ENCODE assay signal across 11 cellular contexts in the genomic region with DNA sequence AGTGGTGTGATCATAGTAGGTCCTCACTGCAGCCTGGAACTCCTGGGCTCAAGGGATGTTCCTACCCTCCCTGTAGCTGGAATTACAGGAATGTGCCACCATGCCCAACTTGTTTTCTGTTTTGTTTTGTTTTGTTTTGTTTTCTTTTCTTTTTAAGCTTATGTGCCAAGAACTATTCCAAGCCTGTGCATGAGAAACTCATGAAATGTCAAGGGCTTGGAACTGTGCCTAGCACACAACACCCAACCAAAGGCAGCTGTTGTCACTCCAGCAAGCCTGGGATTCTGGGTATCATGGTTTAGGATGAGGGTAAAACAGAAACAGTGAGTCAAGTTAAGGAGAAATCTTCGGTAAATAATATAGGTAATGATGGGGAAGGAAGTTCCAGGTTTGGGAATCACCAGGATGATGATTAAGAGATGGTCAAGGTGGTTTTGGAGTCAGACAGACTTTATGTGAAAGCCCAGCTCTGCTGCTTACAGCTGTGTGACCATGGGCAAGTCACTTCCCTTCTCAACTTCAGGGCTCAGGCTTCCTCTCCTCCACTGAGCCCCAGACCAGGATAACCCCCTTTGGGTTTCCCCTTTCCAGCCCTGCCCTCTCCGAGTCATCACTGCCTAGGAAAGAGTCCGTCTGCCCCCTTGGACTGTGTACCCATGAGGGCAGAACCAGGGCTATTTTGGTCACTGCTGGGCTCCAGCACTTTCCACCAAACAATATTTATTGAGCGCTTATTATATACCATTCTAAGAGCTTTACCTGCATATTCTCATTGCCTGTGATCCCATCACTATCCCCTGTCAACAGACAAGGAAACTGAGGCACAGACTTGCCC. TPM values are rescaled to one million over a fixed set of nuclear protein-coding genes. Genes with fewer than 3 reads are reported as not detected.
DNase-seq lines count a peak whose midpoint lies in the region; ATAC-seq and TF ChIP-seq lines count a peak whose summit lies in the region.
"Had no signal": no experiment of that assay in that cellular context is flagged by ENCODE, and none has a peak within 500 bp of the region (broad histone marks: within the 10 kb centered on the region; RNA-seq: fewer than 3 reads in every experiment).

No MANE protein-coding gene starts in this region.

- WGBS in upper lobe of left lung, 2 donors: 78 to 80% methylated on average over 4 of the region's 4 CpGs

- H3K4me3 ChIP-seq in MG63: no peak overlapping the region
- H3K4me3 ChIP-seq in coronary artery: no peak overlapping the region
- H3K4me3 ChIP-seq in upper lobe of left lung: no peak overlapping the region
- no peak overlapping the region for H3K4me3 ChIP-seq in neural progenitor cell

- no peaks in the 10 kb centered on the region for H3K9me3 ChIP-seq in MG63
- H3K9me3 ChIP-seq in upper lobe of left lung: no peaks in the 10 kb centered on the region
- H3K9me3 ChIP-seq in neural progenitor cell (ENCODE audit: low read depth): no peaks in the 10 kb centered on the region

- H3K9me3 Mint-ChIP-seq in neural progenitor cell: no peaks in the 10 kb centered on the region

- no peak for ATAC-seq in upper lobe of left lung (ENCODE audit: low FRiP score in 2 of 2)

- H3K27me3 ChIP-seq in MG63 (no peaks in the 10 kb centered on the region), upper lobe of left lung (no peaks in the 10 kb centered on the region), neural progenitor cell (no peaks in the 10 kb centered on the region)

- H4K20me1 ChIP-seq in neural progenitor cell (ENCODE audit: low read depth): peaks cover 12% of the 10 kb centered on the region

- no peak for TF ChIP-seq POLR2A in upper lobe of left lung (IDR thresholded peaks at IDR 0.05)

- peaks cover 4% of the 10 kb centered on the region for H3K27me3 Mint-ChIP-seq in neural progenitor cell (ENCODE audit: insufficient read depth, low read depth)

- no peak overlapping the region for H2AFZ ChIP-seq in neural progenitor cell (replicated peaks)

- peaks cover 14% of the 10 kb centered on the region for H3F3A ChIP-seq in neural progenitor cell (ENCODE audit: low read depth)

- H3K27ac Mint-ChIP-seq in neural progenitor cell: no peak overlapping the region

- no peaks in the 10 kb centered on the region for H3K4me1 Mint-ChIP-seq in neural progenitor cell

- peaks cover 83% of the 10 kb centered on the region for H3K36me3 ChIP-seq in MG63
- H3K36me3 ChIP-seq in upper lobe of left lung: peaks cover 15 to 63% (median 47%) of the 10 kb centered on the region in 4 donors
- no peaks in the 10 kb centered on the region for H3K36me3 ChIP-seq in neural progenitor cell

- DNase-seq in MG63 (peak; percentile 39), coronary artery (ENCODE audit: low spot score) (no peak), kidney tubule cell (ENCODE audit: low spot score) (peak; percentile 96), upper lobe of left lung (peak in 1 of 2 donors; percentile 28), neural progenitor cell (ENCODE audit: low spot score) (no peak), NCI-H146 (lab: John Stamatoyannopoulos, UW) (no peak)
- DNase-seq in activated CD4-positive, alpha-beta T cell treated with anti-CD3 and anti-CD28 coated beads for 48 hours: no peak
- DNase-seq: activated gamma-delta T cell; effector memory CD4-positive, alpha-beta T cell; small intestine had no signal

- no peak for TF ChIP-seq EP300 in upper lobe of left lung (IDR thresholded peaks at IDR 0.05)

- no peak overlapping the region for H3K9ac ChIP-seq in neural progenitor cell

- H3K4me2 ChIP-seq in neural progenitor cell: no peak overlapping the region

- H3K79me2 ChIP-seq in neural progenitor cell (ENCODE audit: low read depth): no peaks in the 10 kb centered on the region

- H3K27ac ChIP-seq in coronary artery (peak overlapping the region; percentile 70 to 71), upper lobe of left lung (peak overlapping the region in 3 of 4 donors; percentile 57 to 67 (median 58)), neural progenitor cell (no peak overlapping the region)

- H3K4me3 Mint-ChIP-seq in neural progenitor cell: no peak overlapping the region

- H3K4me1 ChIP-seq in upper lobe of left lung: peaks cover 21 to 35% (median 25%) of the 10 kb centered on the region in 4 donors
- no peaks in the 10 kb centered on the region for H3K4me1 ChIP-seq in neural progenitor cell

- no peak for TF ChIP-seq CTCF in coronary artery (IDR thresholded peaks at IDR 0.05)
- TF ChIP-seq CTCF in upper lobe of left lung (IDR thresholded peaks at IDR 0.05): no peak
- TF ChIP-seq CTCF in neural progenitor cell (IDR thresholded peaks at IDR 0.05): no peak

- peaks cover 13% of the 10 kb centered on the region for H3K36me3 Mint-ChIP-seq in neural progenitor cell

RNA-seq across cellular contexts. Expression of a gene that starts 5.0 kb away (rescaled TPM):
- total RNA-seq in MG63 (2014; rRNA removed; shearing (Covaris generic); ENCODE audit: low replicate concordance): 120 and 141 TPM in 2 replicates
- 10 to 100 TPM; 40.5 to 89.7 (median 44.2) TPM for total RNA-seq in upper lobe of left lung
- 4.4 and 10.8 TPM in 2 replicates for total RNA-seq in neural progenitor cell (ENCODE audit: low replicate concordance)

RNA-seq across cellular contexts. Expression of a gene that starts 22.5 kb away (rescaled TPM):
- 0.47 and 0.69 TPM in 2 replicates for total RNA-seq in MG63 (2014; rRNA removed; shearing (Covaris generic); ENCODE audit: low replicate concordance)
- 10 to 100 TPM in 2 of 6 donors, 1 to 10 TPM in 4; 2.8 to 13.6 (median 7.2) TPM for total RNA-seq in upper lobe of left lung
- 0.09 and 0.59 TPM in 2 replicates for total RNA-seq in neural progenitor cell (ENCODE audit: low replicate concordance)

RNA-seq across cellular contexts. Expression of a gene that starts 35.4 kb away (rescaled TPM):
- 3.0 TPM in 1 of 2 replicates, not detected in the other for total RNA-seq in MG63 (2014; rRNA removed; shearing (Covaris generic); ENCODE audit: low replicate concordance)
- not detected for total RNA-seq in upper lobe of left lung
- not detected in 2 replicates for total RNA-seq in neural progenitor cell (ENCODE audit: low replicate concordance)
- total RNA-seq: lower leg skin had no signal

RNA-seq across cellular contexts. Expression of a gene that starts 50.2 kb away (rescaled TPM):
- total RNA-seq in MG63 (2014; rRNA removed; shearing (Covaris generic); ENCODE audit: low replicate concordance): 0.92 TPM in 1 of 2 replicates, not detected in the other
- total RNA-seq in upper lobe of left lung: not detected
- total RNA-seq in neural progenitor cell (ENCODE audit: low replicate concordance): not detected in 2 replicates
- total RNA-seq: lower leg skin had no signal

Comparison
In these comparisons a context has a peak if more than half of its experiments do, and no peak if none do; other contexts are left out.
1. DNase-seq: peak in MG63 (single experiment) and kidney tubule cell (single experiment); none in coronary artery (single experiment), activated CD4-positive, alpha-beta T cell treated with anti-CD3 and anti-CD28 coated beads for 48 hours (single experiment), neural progenitor cell (single experiment) and NCI-H146 (single experiment).